Comparison of ENCODE assay signal across 20 cellular contexts in the genomic region with DNA sequence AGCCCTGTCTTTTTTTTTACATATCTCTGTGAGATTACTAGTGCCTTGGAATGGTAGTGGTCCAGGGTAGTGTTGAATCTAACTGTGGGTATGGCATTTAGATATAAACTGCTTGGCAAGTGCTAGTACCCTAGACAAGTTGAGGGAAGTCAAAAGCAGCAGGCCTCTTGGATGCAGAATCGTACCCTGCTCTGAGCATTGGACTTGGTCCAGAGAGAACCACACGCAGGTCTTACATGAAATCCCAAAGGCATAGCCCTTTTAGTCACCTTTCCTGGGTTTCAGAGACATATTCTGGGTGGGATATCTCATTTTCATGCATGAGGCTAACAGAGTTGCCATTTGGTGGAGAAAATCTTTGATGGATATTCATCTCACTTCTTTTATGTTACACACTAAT.
A peak's percentile ranks its signal among the peaks of the same experiment; 100 is the strongest.
DNase-seq lines count a peak whose midpoint lies in the region; ATAC-seq, FAIRE-seq and TF ChIP-seq lines count a peak whose summit lies in the region.
"Had no signal": no experiment of that assay in that cellular context is flagged by ENCODE, and none has a peak within 500 bp of the region (broad histone marks: within the 10 kb centered on the region; RNA-seq: fewer than 3 reads in every experiment).

No MANE protein-coding gene starts in this region.

- H4K5ac ChIP-seq in H1 (ENCODE audit: insufficient read length, low read depth, low read length) = no peak overlapping the region

- no peak overlapping the region for H2BK20ac ChIP-seq in H1 (ENCODE audit: low read length)

- no peak for TF ChIP-seq POLR2A in H1 (IDR thresholded peaks at IDR 0.05; ENCODE audit: control extremely low read depth in 1 of 2, low read depth in 2 of 2, low read length in 2 of 2)

- H3K36me3 ChIP-seq in H1 (ENCODE audit: control insufficient read depth in 2 of 4, insufficient read depth in 4 of 4, low read length in 3 of 4) = no peaks in the 10 kb centered on the region
- H3K36me3 ChIP-seq: BLaER1 treated with 17β-estradiol and CSF1 and Interleukin-3, amounts not matched to agents 10 nM and 100 nM had no signal

- H2BK120ac ChIP-seq in H1 (replicated peaks; ENCODE audit: low read depth, low read length) = no peak overlapping the region

- no peak overlapping the region for H2BK15ac ChIP-seq in H1 (ENCODE audit: low read length)

- no peak overlapping the region for H2BK5ac ChIP-seq in H1 (ENCODE audit: low read depth, low read length)

- H2BK12ac ChIP-seq in H1 (ENCODE audit: low read depth, low read length) = no peak overlapping the region

- no peak for TF ChIP-seq RAD21 in H1 (IDR thresholded peaks at IDR 0.05 in 1 of 2, conservative IDR thresholded peaks at IDR 0.05 in 1 of 2; ENCODE audit: low read depth in 2 of 2, low read length in 2 of 2)

- POLR2A ChIA-PET in H1 (lab: Charles Lee; ENCODE audit: partially characterized antibody) = no interaction called here

- FAIRE-seq in H1 (lab: Jason Lieb, UNC) = no peak
- no peak for FAIRE-seq in RCC 7860 (lab: Jason Lieb, UNC)
- FAIRE-seq: A549, D721Med, GM12878, GM12892, GM18507 had no signal

- no peaks in the 10 kb centered on the region for H4K20me1 ChIP-seq in H1 (replicated peaks in 1 of 2; ENCODE audit: control insufficient read depth in 1 of 2, insufficient read depth in 2 of 2, low read length in 2 of 2)
- H4K20me1 ChIP-seq: BLaER1 treated with 17β-estradiol and CSF1 and Interleukin-3, amounts not matched to agents 10 nM and 100 nM had no signal

- H3K27me3 ChIP-seq in H1 (replicated peaks in 1 of 4; ENCODE audit: control insufficient read depth in 3 of 4, extremely low read depth in 1 of 4, insufficient read depth in 3 of 4, low read length in 3 of 4) = no peaks in the 10 kb centered on the region
- H3K27me3 ChIP-seq: BLaER1 treated with 17β-estradiol and CSF1 and Interleukin-3, amounts not matched to agents 10 nM and 100 nM had no signal

- 84% methylated on average over 2 of the region's 2 CpGs; no CpG with 5 or more reads in 1 of the 2 experiments for WGBS in H1 (ENCODE audit: extremely low coverage in 1 of 2, insufficient coverage in 1 of 2, insufficient read length in 1 of 2, insufficient replicate concordance in 2 of 2, low coverage in 1 of 2, low lambda C conversion rate in 2 of 2, missing lambda C conversion rate in 1 of 2), 2 experiments

- CTCF ChIA-PET in H1 (lab: Charles Lee; ENCODE audit: partially characterized antibody) = no interaction called here

- no peak for TF ChIP-seq CTCF in H1 (IDR thresholded peaks at IDR 0.05; ENCODE audit: control extremely low read depth in 1 of 3, insufficient read depth in 1 of 3, low read depth in 1 of 3, low read length in 3 of 3)

- H3K79me1 ChIP-seq in H1 (ENCODE audit: low read depth, low read length) = no peaks in the 10 kb centered on the region

- no peak for TF ChIP-seq EP300 in H1 (IDR thresholded peaks at IDR 0.05; ENCODE audit: borderline replicate concordance in 1 of 2, low read depth in 2 of 2, low read length in 2 of 2)

- no peak overlapping the region for H2AK5ac ChIP-seq in H1 (ENCODE audit: low read depth, low read length)

- no peak overlapping the region for H3K4me2 ChIP-seq in H1 (ENCODE audit: insufficient read depth in 1 of 2, low read depth in 2 of 2, low read length in 2 of 2)
- H3K4me2 ChIP-seq: A549; BLaER1 treated with 17β-estradiol and CSF1 and Interleukin-3, amounts not matched to agents 10 nM and 100 nM had no signal

- H3K4me3 ChIP-seq in H1 (ENCODE audit: extremely low read depth in 1 of 4, insufficient read depth in 2 of 4, low read depth in 3 of 4, low read length in 4 of 4) = no peak overlapping the region
- H3K4me3 ChIP-seq: A549; BLaER1 treated with 17β-estradiol and CSF1 and Interleukin-3, amounts not matched to agents 10 nM and 100 nM; GM12878 had no signal

- H3K23ac ChIP-seq in H1 (ENCODE audit: insufficient read length) = no peak overlapping the region

- no peaks in the 10 kb centered on the region for H3K4me1 ChIP-seq in H1 (replicated peaks in 1 of 4; ENCODE audit: control insufficient read depth in 3 of 4, insufficient read depth in 4 of 4, low read length in 3 of 4)
- H3K4me1 ChIP-seq: A549; BLaER1 treated with 17β-estradiol and CSF1 and Interleukin-3, amounts not matched to agents 10 nM and 100 nM; Caco-2 had no signal

- ATAC-seq in esophagus mucosa = no peak
- ATAC-seq: A549; CD8-positive, alpha-beta T cell; GM12878 had no signal

- no peak overlapping the region for H3K4ac ChIP-seq in H1 (replicated peaks; ENCODE audit: insufficient read length, low read depth, low read length)

- H4K8ac ChIP-seq in H1 (ENCODE audit: extremely low read depth, insufficient read depth, low read length) = no peak overlapping the region

- H3K9ac ChIP-seq in H1 (replicated peaks in 1 of 4; ENCODE audit: extremely low read depth in 1 of 4, low read depth in 3 of 4, low read length in 3 of 4) = no peak overlapping the region
- H3K9ac ChIP-seq: BLaER1 treated with 17β-estradiol and CSF1 and Interleukin-3, amounts not matched to agents 10 nM and 100 nM had no signal

- H2AFZ ChIP-seq in H1 (ENCODE audit: low read length) = no peak overlapping the region; the same call in 1 of the 2 replicates

- no peaks in the 10 kb centered on the region for H3K79me2 ChIP-seq in H1 (ENCODE audit: control insufficient read depth in 1 of 2, insufficient read depth in 2 of 2, low read length in 2 of 2)

- no peaks in the 10 kb centered on the region for H3K23me2 ChIP-seq in H1 (ENCODE audit: low read depth, low read length)

- no peak overlapping the region for H3K14ac ChIP-seq in H1 (ENCODE audit: insufficient read length)

- H3K27ac ChIP-seq in H1 (ENCODE audit: low read depth, low read length) = no peak overlapping the region
- H3K27ac ChIP-seq: 22Rv1; A549; BLaER1 treated with 17β-estradiol and CSF1 and Interleukin-3, amounts not matched to agents 10 nM and 100 nM; C4-2B had no signal

- no peak overlapping the region for H3K56ac ChIP-seq in H1 (replicated peaks; ENCODE audit: insufficient read length, low read depth, low read length)

- H3K18ac ChIP-seq in H1 (ENCODE audit: extremely low read depth, low read length) = peak overlapping the region; percentile 27; the same call in 1 of the 2 replicates

- H4K91ac ChIP-seq in H1 (replicated peaks; ENCODE audit: insufficient read length, low read length) = no peak overlapping the region

- DNase-seq in G401 (ENCODE audit: low spot score) (peak; percentile 72), cerebellum (ENCODE audit: low spot score) (peak; percentile 30), H1 (ENCODE audit: low read depth in 1 of 2, low spot score in 2 of 2) (no peak), RCC 7860 (ENCODE audit: low spot score) (no peak)
- DNase-seq: AML-193; Caco-2; Calu3; CD4-positive, alpha-beta T cell; CD8-positive, alpha-beta T cell; DMS79 treated with DMSO at 0.1 percent for 48 hours; GDM1 had no signal

- peaks cover 0 to 2% of the 10 kb centered on the region in 2 experiments; a peak in 1 of 4 replicates for H3K9me3 ChIP-seq in H1 (ENCODE audit: insufficient read depth in 2 of 2, low read depth in 1 of 2, low read length in 1 of 2)

- in situ Hi-C loops in G401 (cut with HindIII; ENCODE audit: low sequenced_read_pairs) = no loop called here

TF ChIP-seq in H1, 55 proteins besides CTCF, POLR2A, EP300 and RAD21:
- no peak for TF ChIP-seq KDM5A (IDR thresholded peaks at IDR 0.05; ENCODE audit: low read length)
TF ChIP-seq in H1: peak in this region for 0.

Comparison
In these comparisons a context has a peak if more than half of its experiments do, and no peak if none do; other contexts are left out.
1. DNase-seq: peak in G401 (single experiment) and cerebellum (single experiment); none in H1 (0 of 2) and RCC 7860 (single experiment).